1 cellular context compared by ENCODE assay signal in the genomic region with DNA sequence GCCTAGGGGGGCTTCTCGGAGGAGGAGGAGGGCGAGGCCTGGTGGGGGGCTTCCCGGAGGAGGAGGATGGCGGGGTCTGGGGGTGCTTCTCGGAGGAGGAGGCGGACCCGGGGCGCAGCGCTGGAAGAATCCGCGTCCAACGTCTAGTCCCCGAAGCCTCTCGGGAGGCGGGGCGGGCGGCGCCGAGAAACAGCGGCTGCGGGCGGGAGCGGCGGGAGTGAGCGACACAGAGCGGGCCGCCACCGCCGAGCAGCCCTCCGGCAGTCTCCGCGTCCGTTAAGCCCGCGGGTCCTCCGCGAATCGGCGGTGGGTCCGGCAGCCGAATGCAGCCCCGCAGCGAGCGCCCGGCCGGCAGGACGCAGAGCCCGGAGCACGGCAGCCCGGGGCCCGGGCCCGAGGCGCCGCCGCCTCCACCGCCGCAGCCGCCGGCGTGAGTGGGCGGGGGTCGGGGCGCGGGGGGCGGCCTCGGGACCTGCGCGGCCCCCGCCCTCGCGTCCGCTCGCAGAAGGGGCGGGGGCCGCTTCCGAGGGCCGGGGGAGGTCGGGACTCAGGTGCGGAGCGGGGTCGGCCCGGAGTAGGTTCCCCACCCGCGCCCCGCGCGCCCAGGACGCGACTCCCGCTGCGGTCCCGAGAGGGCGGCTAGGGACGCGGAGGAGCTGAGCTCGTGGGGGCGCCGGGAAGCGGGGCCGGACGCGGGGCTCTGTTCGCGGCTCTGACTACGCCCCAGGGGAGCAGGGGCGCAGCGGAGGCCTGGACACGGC.
A peak's percentile ranks its signal among the peaks of the same experiment; 100 is the strongest.
TF ChIP-seq lines count a peak whose summit lies in the region.

A gene (plus strand): TSS at position 214 of the 761 bp plus-strand sequence. CDS start 110 bp downstream, at position 324.

TF ChIP-seq in K562, 482 proteins besides CTCF, POLR2A, EP300 and RAD21 (continued from another document and continues in another):
- TF ChIP-seq, protein P1, sequence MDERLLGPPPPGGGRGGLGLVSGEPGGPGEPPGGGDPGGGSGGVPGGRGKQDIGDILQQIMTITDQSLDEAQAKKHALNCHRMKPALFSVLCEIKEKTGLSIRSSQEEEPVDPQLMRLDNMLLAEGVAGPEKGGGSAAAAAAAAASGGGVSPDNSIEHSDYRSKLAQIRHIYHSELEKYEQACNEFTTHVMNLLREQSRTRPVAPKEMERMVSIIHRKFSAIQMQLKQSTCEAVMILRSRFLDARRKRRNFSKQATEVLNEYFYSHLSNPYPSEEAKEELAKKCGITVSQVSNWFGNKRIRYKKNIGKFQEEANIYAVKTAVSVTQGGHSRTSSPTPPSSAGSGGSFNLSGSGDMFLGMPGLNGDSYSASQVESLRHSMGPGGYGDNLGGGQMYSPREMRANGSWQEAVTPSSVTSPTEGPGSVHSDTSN (CRISPR knock-in tag; IDR thresholded peaks at IDR 0.05; ENCODE audit: low read depth) = 0 out of 2 replicates have a peak, but pooled peaks have one; percentile 23
- TF ChIP-seq, protein P1 (tag; conservative IDR thresholded peaks at IDR 0.05; ENCODE audit: low read depth) = no peak
- TF ChIP-seq FOXM1 (IDR thresholded peaks at IDR 0.05; ENCODE audit: low read depth) (no peak), FOXM1 (CRISPR knock-in tag; IDR thresholded peaks at IDR 0.05; ENCODE audit: low read depth) (0 out of 2 replicates have a peak, but pooled peaks have one; percentile 16), FUS (optimal IDR thresholded peaks at IDR 0.05; ENCODE audit: low read depth, low read length) (peak; percentile 20), CREM (IDR thresholded peaks at IDR 0.05; ENCODE audit: low read depth) (peak; percentile 67), CXXC5 (CRISPR knock-in tag; IDR thresholded peaks at IDR 0.05) (peak; percentile 94), ZNF584 (CRISPR knock-in tag; IDR thresholded peaks at IDR 0.05; ENCODE audit: low read depth) (no peak), U2AF1 (optimal IDR thresholded peaks at IDR 0.05; ENCODE audit: low read depth, low read length) (no peak), MTF1 (CRISPR knock-in tag; IDR thresholded peaks at IDR 0.05; ENCODE audit: borderline replicate concordance) (no peak), ZFP36 (IDR thresholded peaks at IDR 0.05; ENCODE audit: low read depth, low read length, partially characterized antibody) (peak; percentile 99), NCOA6 (IDR thresholded peaks at IDR 0.05) (no peak), RBBP5 (IDR thresholded peaks at IDR 0.05; ENCODE audit: borderline replicate concordance, insufficient read depth, low read length, poor library complexity, severe bottlenecking) (peak; percentile 73), ZNF436 (CRISPR knock-in tag; IDR thresholded peaks at IDR 0.05) (peak; percentile 100), CHCHD3 (CRISPR knock-in tag; IDR thresholded peaks at IDR 0.05) (no peak), XRCC5 (IDR thresholded peaks at IDR 0.05; ENCODE audit: low read depth, low read length) (0 out of 2 replicates have a peak, but pooled peaks have one; percentile 36), NR2F6 (CRISPR knock-in tag; IDR thresholded peaks at IDR 0.05) (no peak), DPF2 (IDR thresholded peaks at IDR 0.05) (no peak), POLR2G (IDR thresholded peaks at IDR 0.05; ENCODE audit: low read depth, low read length) (peak; percentile 74), ZSCAN29 (IDR thresholded peaks at IDR 0.05) (peak; percentile 88), ATF7 (IDR thresholded peaks at IDR 0.05) (no peak), PHF8 (IDR thresholded peaks at IDR 0.05; ENCODE audit: borderline replicate concordance, low read length) (peak; percentile 38; the same call in 1 of the 2 replicates), BDP1 (IDR thresholded peaks at IDR 0.05; ENCODE audit: insufficient read depth, insufficient read length) (no peak), CCNT2 (IDR thresholded peaks at IDR 0.05; ENCODE audit: borderline replicate concordance, extremely low read depth, insufficient read length, low read depth, low read length) (peak; percentile 55), PCBP1 (IDR thresholded peaks at IDR 0.05; ENCODE audit: low read depth, low read length, poor library complexity, severe bottlenecking) (peak; percentile 96), GATAD2B (IDR thresholded peaks at IDR 0.05; ENCODE audit: borderline replicate concordance) (peak; percentile 20; the same call in 1 of the 2 replicates), RBFOX2 (IDR thresholded peaks at IDR 0.05; ENCODE audit: low read depth, low read length) (peak; percentile 56), MYC (IDR thresholded peaks at IDR 0.05; ENCODE audit: low read depth, low read length) (peak; percentile 43), MYC (CRISPR knock-in tag; IDR thresholded peaks at IDR 0.05; ENCODE audit: borderline replicate concordance, low read depth) (no peak), ZNF354B (CRISPR knock-in tag; IDR thresholded peaks at IDR 0.05) (no peak), TOE1 (IDR thresholded peaks at IDR 0.05; ENCODE audit: borderline replicate concordance) (peak; percentile 67), TOE1 (CRISPR knock-in tag; IDR thresholded peaks at IDR 0.05; ENCODE audit: borderline replicate concordance, low read depth) (no peak), ZNF79 (CRISPR knock-in tag; IDR thresholded peaks at IDR 0.05; ENCODE audit: low read depth) (no peak)
- TF ChIP-seq, protein P2, sequence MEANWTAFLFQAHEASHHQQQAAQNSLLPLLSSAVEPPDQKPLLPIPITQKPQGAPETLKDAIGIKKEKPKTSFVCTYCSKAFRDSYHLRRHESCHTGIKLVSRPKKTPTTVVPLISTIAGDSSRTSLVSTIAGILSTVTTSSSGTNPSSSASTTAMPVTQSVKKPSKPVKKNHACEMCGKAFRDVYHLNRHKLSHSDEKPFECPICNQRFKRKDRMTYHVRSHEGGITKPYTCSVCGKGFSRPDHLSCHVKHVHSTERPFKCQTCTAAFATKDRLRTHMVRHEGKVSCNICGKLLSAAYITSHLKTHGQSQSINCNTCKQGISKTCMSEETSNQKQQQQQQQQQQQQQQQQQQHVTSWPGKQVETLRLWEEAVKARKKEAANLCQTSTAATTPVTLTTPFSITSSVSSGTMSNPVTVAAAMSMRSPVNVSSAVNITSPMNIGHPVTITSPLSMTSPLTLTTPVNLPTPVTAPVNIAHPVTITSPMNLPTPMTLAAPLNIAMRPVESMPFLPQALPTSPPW (CRISPR knock-in tag; IDR thresholded peaks at IDR 0.05) = peak; percentile 70
- TF ChIP-seq, protein P3, sequence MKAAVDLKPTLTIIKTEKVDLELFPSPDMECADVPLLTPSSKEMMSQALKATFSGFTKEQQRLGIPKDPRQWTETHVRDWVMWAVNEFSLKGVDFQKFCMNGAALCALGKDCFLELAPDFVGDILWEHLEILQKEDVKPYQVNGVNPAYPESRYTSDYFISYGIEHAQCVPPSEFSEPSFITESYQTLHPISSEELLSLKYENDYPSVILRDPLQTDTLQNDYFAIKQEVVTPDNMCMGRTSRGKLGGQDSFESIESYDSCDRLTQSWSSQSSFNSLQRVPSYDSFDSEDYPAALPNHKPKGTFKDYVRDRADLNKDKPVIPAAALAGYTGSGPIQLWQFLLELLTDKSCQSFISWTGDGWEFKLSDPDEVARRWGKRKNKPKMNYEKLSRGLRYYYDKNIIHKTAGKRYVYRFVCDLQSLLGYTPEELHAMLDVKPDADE (conservative IDR thresholded peaks at IDR 0.05; ENCODE audit: control insufficient read depth, low read depth, low read length) = 0 out of 2 replicates have a peak, but pooled peaks have one; percentile 15
- TF ChIP-seq, protein P4, sequence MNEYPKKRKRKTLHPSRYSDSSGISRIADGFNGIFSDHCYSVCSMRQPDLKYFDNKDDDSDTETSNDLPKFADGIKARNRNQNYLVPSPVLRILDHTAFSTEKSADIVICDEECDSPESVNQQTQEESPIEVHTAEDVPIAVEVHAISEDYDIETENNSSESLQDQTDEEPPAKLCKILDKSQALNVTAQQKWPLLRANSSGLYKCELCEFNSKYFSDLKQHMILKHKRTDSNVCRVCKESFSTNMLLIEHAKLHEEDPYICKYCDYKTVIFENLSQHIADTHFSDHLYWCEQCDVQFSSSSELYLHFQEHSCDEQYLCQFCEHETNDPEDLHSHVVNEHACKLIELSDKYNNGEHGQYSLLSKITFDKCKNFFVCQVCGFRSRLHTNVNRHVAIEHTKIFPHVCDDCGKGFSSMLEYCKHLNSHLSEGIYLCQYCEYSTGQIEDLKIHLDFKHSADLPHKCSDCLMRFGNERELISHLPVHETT (CRISPR knock-in tag; conservative IDR thresholded peaks at IDR 0.05 in 1 of 2, IDR thresholded peaks at IDR 0.05 in 1 of 2) = 0 out of 4 replicates have a peak, but pooled peaks of 1 of the 2 experiments have one; percentile 27
- TF ChIP-seq, protein P5, sequence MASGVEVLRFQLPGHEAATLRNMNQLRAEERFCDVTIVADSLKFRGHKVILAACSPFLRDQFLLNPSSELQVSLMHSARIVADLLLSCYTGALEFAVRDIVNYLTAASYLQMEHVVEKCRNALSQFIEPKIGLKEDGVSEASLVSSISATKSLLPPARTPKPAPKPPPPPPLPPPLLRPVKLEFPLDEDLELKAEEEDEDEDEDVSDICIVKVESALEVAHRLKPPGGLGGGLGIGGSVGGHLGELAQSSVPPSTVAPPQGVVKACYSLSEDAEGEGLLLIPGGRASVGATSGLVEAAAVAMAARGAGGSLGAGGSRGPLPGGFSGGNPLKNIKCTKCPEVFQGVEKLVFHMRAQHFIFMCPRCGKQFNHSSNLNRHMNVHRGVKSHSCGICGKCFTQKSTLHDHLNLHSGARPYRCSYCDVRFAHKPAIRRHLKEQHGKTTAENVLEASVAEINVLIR (CRISPR knock-in tag; IDR thresholded peaks at IDR 0.05) = no peak
- TF ChIP-seq, protein P6, sequence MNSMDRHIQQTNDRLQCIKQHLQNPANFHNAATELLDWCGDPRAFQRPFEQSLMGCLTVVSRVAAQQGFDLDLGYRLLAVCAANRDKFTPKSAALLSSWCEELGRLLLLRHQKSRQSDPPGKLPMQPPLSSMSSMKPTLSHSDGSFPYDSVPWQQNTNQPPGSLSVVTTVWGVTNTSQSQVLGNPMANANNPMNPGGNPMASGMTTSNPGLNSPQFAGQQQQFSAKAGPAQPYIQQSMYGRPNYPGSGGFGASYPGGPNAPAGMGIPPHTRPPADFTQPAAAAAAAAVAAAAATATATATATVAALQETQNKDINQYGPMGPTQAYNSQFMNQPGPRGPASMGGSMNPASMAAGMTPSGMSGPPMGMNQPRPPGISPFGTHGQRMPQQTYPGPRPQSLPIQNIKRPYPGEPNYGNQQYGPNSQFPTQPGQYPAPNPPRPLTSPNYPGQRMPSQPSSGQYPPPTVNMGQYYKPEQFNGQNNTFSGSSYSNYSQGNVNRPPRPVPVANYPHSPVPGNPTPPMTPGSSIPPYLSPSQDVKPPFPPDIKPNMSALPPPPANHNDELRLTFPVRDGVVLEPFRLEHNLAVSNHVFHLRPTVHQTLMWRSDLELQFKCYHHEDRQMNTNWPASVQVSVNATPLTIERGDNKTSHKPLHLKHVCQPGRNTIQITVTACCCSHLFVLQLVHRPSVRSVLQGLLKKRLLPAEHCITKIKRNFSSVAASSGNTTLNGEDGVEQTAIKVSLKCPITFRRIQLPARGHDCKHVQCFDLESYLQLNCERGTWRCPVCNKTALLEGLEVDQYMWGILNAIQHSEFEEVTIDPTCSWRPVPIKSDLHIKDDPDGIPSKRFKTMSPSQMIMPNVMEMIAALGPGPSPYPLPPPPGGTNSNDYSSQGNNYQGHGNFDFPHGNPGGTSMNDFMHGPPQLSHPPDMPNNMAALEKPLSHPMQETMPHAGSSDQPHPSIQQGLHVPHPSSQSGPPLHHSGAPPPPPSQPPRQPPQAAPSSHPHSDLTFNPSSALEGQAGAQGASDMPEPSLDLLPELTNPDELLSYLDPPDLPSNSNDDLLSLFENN (IDR thresholded peaks at IDR 0.05; ENCODE audit: low read depth in 2 of 2, low read length in 2 of 2) = 0 out of 4 replicates have a peak, but pooled peaks of 1 of the 2 experiments have one; percentile 41
- TF ChIP-seq, protein P7, sequence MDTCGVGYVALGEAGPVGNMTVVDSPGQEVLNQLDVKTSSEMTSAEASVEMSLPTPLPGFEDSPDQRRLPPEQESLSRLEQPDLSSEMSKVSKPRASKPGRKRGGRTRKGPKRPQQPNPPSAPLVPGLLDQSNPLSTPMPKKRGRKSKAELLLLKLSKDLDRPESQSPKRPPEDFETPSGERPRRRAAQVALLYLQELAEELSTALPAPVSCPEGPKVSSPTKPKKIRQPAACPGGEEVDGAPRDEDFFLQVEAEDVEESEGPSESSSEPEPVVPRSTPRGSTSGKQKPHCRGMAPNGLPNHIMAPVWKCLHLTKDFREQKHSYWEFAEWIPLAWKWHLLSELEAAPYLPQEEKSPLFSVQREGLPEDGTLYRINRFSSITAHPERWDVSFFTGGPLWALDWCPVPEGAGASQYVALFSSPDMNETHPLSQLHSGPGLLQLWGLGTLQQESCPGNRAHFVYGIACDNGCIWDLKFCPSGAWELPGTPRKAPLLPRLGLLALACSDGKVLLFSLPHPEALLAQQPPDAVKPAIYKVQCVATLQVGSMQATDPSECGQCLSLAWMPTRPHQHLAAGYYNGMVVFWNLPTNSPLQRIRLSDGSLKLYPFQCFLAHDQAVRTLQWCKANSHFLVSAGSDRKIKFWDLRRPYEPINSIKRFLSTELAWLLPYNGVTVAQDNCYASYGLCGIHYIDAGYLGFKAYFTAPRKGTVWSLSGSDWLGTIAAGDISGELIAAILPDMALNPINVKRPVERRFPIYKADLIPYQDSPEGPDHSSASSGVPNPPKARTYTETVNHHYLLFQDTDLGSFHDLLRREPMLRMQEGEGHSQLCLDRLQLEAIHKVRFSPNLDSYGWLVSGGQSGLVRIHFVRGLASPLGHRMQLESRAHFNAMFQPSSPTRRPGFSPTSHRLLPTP (IDR thresholded peaks at IDR 0.05; ENCODE audit: borderline replicate concordance, extremely low read depth, insufficient read length) = peak; percentile 87
- TF ChIP-seq, protein P8, sequence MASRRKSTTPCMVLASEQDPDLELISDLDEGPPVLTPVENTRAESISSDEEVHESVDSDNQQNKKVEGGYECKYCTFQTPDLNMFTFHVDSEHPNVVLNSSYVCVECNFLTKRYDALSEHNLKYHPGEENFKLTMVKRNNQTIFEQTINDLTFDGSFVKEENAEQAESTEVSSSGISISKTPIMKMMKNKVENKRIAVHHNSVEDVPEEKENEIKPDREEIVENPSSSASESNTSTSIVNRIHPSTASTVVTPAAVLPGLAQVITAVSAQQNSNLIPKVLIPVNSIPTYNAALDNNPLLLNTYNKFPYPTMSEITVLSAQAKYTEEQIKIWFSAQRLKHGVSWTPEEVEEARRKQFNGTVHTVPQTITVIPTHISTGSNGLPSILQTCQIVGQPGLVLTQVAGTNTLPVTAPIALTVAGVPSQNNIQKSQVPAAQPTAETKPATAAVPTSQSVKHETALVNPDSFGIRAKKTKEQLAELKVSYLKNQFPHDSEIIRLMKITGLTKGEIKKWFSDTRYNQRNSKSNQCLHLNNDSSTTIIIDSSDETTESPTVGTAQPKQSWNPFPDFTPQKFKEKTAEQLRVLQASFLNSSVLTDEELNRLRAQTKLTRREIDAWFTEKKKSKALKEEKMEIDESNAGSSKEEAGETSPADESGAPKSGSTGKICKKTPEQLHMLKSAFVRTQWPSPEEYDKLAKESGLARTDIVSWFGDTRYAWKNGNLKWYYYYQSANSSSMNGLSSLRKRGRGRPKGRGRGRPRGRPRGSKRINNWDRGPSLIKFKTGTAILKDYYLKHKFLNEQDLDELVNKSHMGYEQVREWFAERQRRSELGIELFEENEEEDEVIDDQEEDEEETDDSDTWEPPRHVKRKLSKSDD (conservative IDR thresholded peaks at IDR 0.05; ENCODE audit: low read length) = no peak
